In genomic region chr1:151147132-151147503, GRCh38 we compare ENCODE assay signal across 6 cellular contexts. TPM values are rescaled to one million over a fixed set of nuclear protein-coding genes. Genes with fewer than 3 reads are reported as not detected.
DNase-seq lines count a peak whose midpoint lies in the region; ATAC-seq and TF ChIP-seq lines count a peak whose summit lies in the region.

No MANE protein-coding gene starts in this region.

- no peaks in the 10 kb centered on the region for H3F3A ChIP-seq in Loucy (ENCODE audit: low read depth)

- H2AFZ ChIP-seq in Loucy (ENCODE audit: low read length), result peak overlapping the region; percentile 98

- no peak for TF ChIP-seq POLR2A in prostate gland (IDR thresholded peaks at IDR 0.05)

- TF ChIP-seq CTCF in Loucy (conservative IDR thresholded peaks at IDR 0.05; ENCODE audit: low read length) (no peak), dorsolateral prefrontal cortex (IDR thresholded peaks at IDR 0.05 in 54 of 56, conservative IDR thresholded peaks at IDR 0.05 in 2 of 56; ENCODE audit: low read depth in 1 of 56, partially characterized antibody in 56 of 56) (no peak), prostate gland (IDR thresholded peaks at IDR 0.05) (no peak)

- no peaks in the 10 kb centered on the region for H3K79me2 ChIP-seq in Loucy (ENCODE audit: insufficient read depth, low read length)

- no peaks in the 10 kb centered on the region for H3K36me3 ChIP-seq in Loucy (ENCODE audit: insufficient read depth, low read length)
- no peaks in the 10 kb centered on the region for H3K36me3 ChIP-seq in prostate gland

- 20% methylated on average over 7 of the region's 7 CpGs for WGBS in prostate gland

- peak overlapping the region; percentile 78 for H3K4me3 ChIP-seq in Loucy (ENCODE audit: low read length, poor library complexity, severe bottlenecking)
- H3K4me3 ChIP-seq in dorsolateral prefrontal cortex, result peak overlapping the region; percentile 59 to 96 (median 84)
- H3K4me3 ChIP-seq in prostate gland, result peak overlapping the region; percentile 62 to 75

- H3K9ac ChIP-seq in Loucy (ENCODE audit: low read depth, low read length, poor library complexity, severe bottlenecking), result peak overlapping the region; percentile 52

- ATAC-seq in GM21825 (IDR thresholded peaks at IDR 0.05; ENCODE audit: unreplicated experiment), result no peak

- no peaks in the 10 kb centered on the region for H3K9me2 ChIP-seq in Loucy (replicated peaks; ENCODE audit: low read depth, low read length)

- peak overlapping the region in 58 of 59 donors; percentile 31 to 93 (median 85) for H3K27ac ChIP-seq in dorsolateral prefrontal cortex
- peak overlapping the region; percentile 59 to 68 for H3K27ac ChIP-seq in prostate gland

- H3K4me1 ChIP-seq in Loucy (ENCODE audit: insufficient read depth, low read length, poor library complexity, severe bottlenecking), result peaks cover 7% of the 10 kb centered on the region
- H3K4me1 ChIP-seq in prostate gland (replicated peaks), result no peaks in the 10 kb centered on the region

- intact Hi-C loops in dorsolateral prefrontal cortex (cut with DNase I), result loop anchor here (2.0 to 5.0 kb wide), 4 partner anchors 18 to 100 kb away; partner anchors contain the start of genes C1orf56 (in 1 of the 2), CDC42SE1 (in 1 of the 2), GABPB2 (in 1 of the 2) and LYSMD1 (in 1 of the 2)
- intact Hi-C loops in prostate gland (cut with DNase I), result loop anchor here (5.0 kb wide), 1 partner anchor 80 kb away; no protein-coding TSS in a partner anchor

- H3K4me2 ChIP-seq in Loucy (ENCODE audit: low read depth, low read length, poor library complexity, severe bottlenecking), result peak overlapping the region; percentile 84

- no peaks in the 10 kb centered on the region for H3K9me3 ChIP-seq in Loucy (ENCODE audit: insufficient read depth, low read depth, low read length)
- no peaks in the 10 kb centered on the region for H3K9me3 ChIP-seq in prostate gland

- peak in 1 of 10 donors; percentile 45 for DNase-seq in dorsolateral prefrontal cortex
- no peak for DNase-seq in prostate gland (ENCODE audit: low spot score)
- DNase-seq in NCI-H748 treated with DMSO at 0.1 percent for 48 hours (lab: John Stamatoyannopoulos, UW), result no peak
- DNase-seq in stimulated activated CD4-positive, alpha-beta T cell treated with anti-CD3 and anti-CD28 coated beads, Interleukin-15, amount 100 ng/mL, for 24 hours, result no peak

- no peaks in the 10 kb centered on the region for H4K20me1 ChIP-seq in Loucy (ENCODE audit: insufficient read depth, low read length, poor library complexity, severe bottlenecking)

- H3K27me3 ChIP-seq in Loucy (ENCODE audit: insufficient read depth, low read length, poor library complexity, severe bottlenecking) (peaks cover 15% of the 10 kb centered on the region), dorsolateral prefrontal cortex (no peaks in the 10 kb centered on the region), prostate gland (replicated peaks; ENCODE audit: insufficient read depth) (no peaks in the 10 kb centered on the region)

RNA-seq across cellular contexts. Expression of gene SEMA6C, which starts 0.7 kb away (rescaled TPM):
- 10 to 100 TPM; 12.8 to 41.0 (median 24.6) TPM for total RNA-seq in dorsolateral prefrontal cortex
- 100 to 1,000 TPM in 1 of 2 donors, 1 to 10 TPM in 1; 4.1 to 173 TPM for total RNA-seq in prostate gland

RNA-seq across cellular contexts. Expression of gene TNFAIP8L2, which starts 9.3 kb away (rescaled TPM):
- 1 to 10 TPM in 102 of 120 experiments, under 1 TPM in 14, not detected in 4; 0.40 to 6.4 (median 1.9) TPM for total RNA-seq in dorsolateral prefrontal cortex
- total RNA-seq in prostate gland, result 1 to 10 TPM; 1.5 to 2.1 TPM

RNA-seq across cellular contexts. Expression of gene LYSMD1, which starts 18.6 kb away (rescaled TPM):
- total RNA-seq in dorsolateral prefrontal cortex, result 10 to 100 TPM; 11.8 to 24.4 (median 17.1) TPM
- 10 to 100 TPM in 1 of 2 donors, 1 to 10 TPM in 1; 7.3 to 19.3 TPM for total RNA-seq in prostate gland

RNA-seq across cellular contexts. Expression of gene SCNM1, which starts 18.8 kb away (rescaled TPM):
- 10 to 100 TPM; 20.8 to 38.5 (median 28.7) TPM for total RNA-seq in dorsolateral prefrontal cortex
- total RNA-seq in prostate gland, result 10 to 100 TPM; 25.1 to 39.5 TPM

RNA-seq across cellular contexts. Expression of gene TMOD4, which starts 28.7 kb away (rescaled TPM):
- 1 to 10 TPM in 27 of 120 experiments, under 1 TPM in 7, not detected in 86; 0.60 to 2.8 (median 1.3) TPM for total RNA-seq in dorsolateral prefrontal cortex
- 1 to 10 TPM in 1 of 2 donors, not detected in 1; 1.7 TPM for total RNA-seq in prostate gland
